In genomic region chr18:32048507-32049091, GRCh38 we compare ENCODE assay signal across 8 cellular contexts. TPM values are rescaled to one million over a fixed set of nuclear protein-coding genes. Genes with fewer than 3 reads are reported as not detected.
DNase-seq lines count a peak whose midpoint lies in the region; ATAC-seq, FAIRE-seq and TF ChIP-seq lines count a peak whose summit lies in the region.

No MANE protein-coding gene starts in this region.

- H3K27me3 ChIP-seq in small intestine (ENCODE audit: control insufficient read depth in 2 of 2, insufficient read depth in 2 of 2, low read length in 2 of 2): no peaks in the 10 kb centered on the region
- no peaks in the 10 kb centered on the region for H3K27me3 ChIP-seq in SK-N-SH (ENCODE audit: insufficient read depth)

- H3K4me1 ChIP-seq in small intestine (ENCODE audit: control insufficient read depth in 2 of 2, insufficient read depth in 1 of 2, low read depth in 1 of 2, low read length in 1 of 2) (peaks cover 5 to 15% of the 10 kb centered on the region in 2 donors), SK-N-SH (ENCODE audit: control insufficient read depth in 1 of 2, insufficient read depth in 2 of 2, low read depth in 1 of 2, low read length in 1 of 2) (no peaks in the 10 kb centered on the region)

- H3K36me3 ChIP-seq in small intestine (ENCODE audit: control insufficient read depth in 2 of 2, insufficient read depth in 2 of 2, low read length in 2 of 2) (peaks cover 2 to 3% of the 10 kb centered on the region in 2 donors), SK-N-SH (replicated peaks in 1 of 2; ENCODE audit: control insufficient read depth in 1 of 2, insufficient read depth in 2 of 2, low read length in 1 of 2) (no peaks in the 10 kb centered on the region)

- TF ChIP-seq CTCF in fibroblast of villous mesenchyme (IDR thresholded peaks at IDR 0.05; ENCODE audit: insufficient read depth, low read depth, low read length) (no peak), SK-N-SH (IDR thresholded peaks at IDR 0.05) (no peak)

- DNase-seq in NOMO-1 (lab: John Stamatoyannopoulos, UW; ENCODE audit: unreplicated experiment in 2 of 2) (peak; percentile 11 to 70), NOMO-1 treated with dmso at 0.1 percent for 144 hours (lab: John Stamatoyannopoulos, UW; ENCODE audit: unreplicated experiment) (no peak), SKM-1 (lab: John Stamatoyannopoulos, UW; ENCODE audit: unreplicated experiment) (peak; percentile 82), fibroblast of villous mesenchyme (ENCODE audit: low read depth) (peak; percentile 77), small intestine (peak; percentile 91), NCI-H1417 treated with DMSO at 0.1 percent for 48 hours (lab: John Stamatoyannopoulos, UW) (no peak), SK-N-SH (no peak)

- ATAC-seq in HG02678 (IDR thresholded peaks at IDR 0.05; ENCODE audit: unreplicated experiment): peak; percentile 62

- no peak for FAIRE-seq in small intestine (lab: Jason Lieb, UNC)

- no peak overlapping the region for H2AFZ ChIP-seq in SK-N-SH (ENCODE audit: low read depth)

- H3F3A ChIP-seq in SK-N-SH (replicated peaks; ENCODE audit: insufficient read depth): no peaks in the 10 kb centered on the region

- H3K9me3 ChIP-seq in small intestine (ENCODE audit: control insufficient read depth, low read depth) (no peaks in the 10 kb centered on the region), SK-N-SH (no peaks in the 10 kb centered on the region)

- 19 to 48% (median 45%) methylated on average over 4 of the region's 4 CpGs for WGBS in small intestine, 3 donors
- WGBS in SK-N-SH (ENCODE audit: low lambda C conversion rate): 85% methylated on average over 2 of the region's 4 CpGs

- no peak overlapping the region for H3K9ac ChIP-seq in SK-N-SH

- H3K4me2 ChIP-seq in SK-N-SH: no peak overlapping the region

- TF ChIP-seq EP300 in SK-N-SH (IDR thresholded peaks at IDR 0.05; ENCODE audit: borderline replicate concordance in 1 of 2, low read depth in 1 of 2, low read length in 1 of 2): no peak

- CTCF ChIA-PET in SK-N-SH (lab: Yijun Ruan, JAX): interaction anchor here (1.2 kb wide), 1 partner anchor 12 kb away, joined by 3 read pairs; no protein-coding TSS in a partner anchor

- POLR2A ChIA-PET in SK-N-SH (lab: Yijun Ruan, JAX): no interaction called here

- H3K27ac ChIP-seq in small intestine (ENCODE audit: low read depth in 1 of 2, low read length in 1 of 2): peak overlapping the region; percentile 15 to 69
- no peak overlapping the region for H3K27ac ChIP-seq in SK-N-SH (ENCODE audit: low read depth in 2 of 2, low read length in 1 of 2)

- no peak for TF ChIP-seq RAD21 in SK-N-SH (IDR thresholded peaks at IDR 0.05; ENCODE audit: low read length)

- H3K79me2 ChIP-seq in SK-N-SH (ENCODE audit: insufficient read depth): no peaks in the 10 kb centered on the region

- H4K20me1 ChIP-seq in SK-N-SH (ENCODE audit: insufficient read depth): no peaks in the 10 kb centered on the region

- H3K4me3 ChIP-seq in fibroblast of villous mesenchyme (ENCODE audit: low read depth, low read length) (no peak overlapping the region), small intestine (ENCODE audit: low read depth in 1 of 2, low read length in 2 of 2) (no peak overlapping the region), SK-N-SH (ENCODE audit: low read depth in 2 of 2, low read length in 1 of 2) (no peak overlapping the region)

- H3K9me2 ChIP-seq in SK-N-SH: no peaks in the 10 kb centered on the region

TF ChIP-seq in SK-N-SH, 30 proteins besides CTCF, POLR2A, EP300 and RAD21:
- TF ChIP-seq SIN3A (IDR thresholded peaks at IDR 0.05; ENCODE audit: borderline replicate concordance, low read depth, low read length) (no peak), CHD2 (IDR thresholded peaks at IDR 0.05; ENCODE audit: low read length, partially characterized antibody) (no peak), PBX3 (IDR thresholded peaks at IDR 0.05) (no peak), RCOR1 (IDR thresholded peaks at IDR 0.05; ENCODE audit: low read length) (no peak), GABPA (IDR thresholded peaks at IDR 0.05; ENCODE audit: low read depth) (no peak), IRF3 (IDR thresholded peaks at IDR 0.05; ENCODE audit: low read depth, low read length) (no peak), NFIC (IDR thresholded peaks at IDR 0.05; ENCODE audit: borderline replicate concordance) (no peak), GATA2 (CRISPR knock-in tag; IDR thresholded peaks at IDR 0.05) (no peak), USF1 (IDR thresholded peaks at IDR 0.05; ENCODE audit: borderline replicate concordance, low read depth) (no peak), USF2 (IDR thresholded peaks at IDR 0.05; ENCODE audit: borderline replicate concordance, low read depth, low read length) (no peak), POLR2AphosphoS5 (IDR thresholded peaks at IDR 0.05; ENCODE audit: low read depth, low read length) (no peak), RFX5 (IDR thresholded peaks at IDR 0.05; ENCODE audit: low read length) (no peak), TCF12 (IDR thresholded peaks at IDR 0.05) (no peak), ZBTB33 (IDR thresholded peaks at IDR 0.05; ENCODE audit: borderline replicate concordance, low read depth) (no peak)
TF ChIP-seq in SK-N-SH: peak in this region for 0.

RNA-seq across cellular contexts. Expression of gene RNF125, which starts 30.0 kb away (rescaled TPM):
- total RNA-seq in fibroblast of villous mesenchyme: under 0.01 TPM in 2 replicates
- polyA plus RNA-seq in small intestine: 10 to 100 TPM in 2 of 3 donors, 1 to 10 TPM in 1; 8.6 to 21.5 (median 11.6) TPM
- 0.05 and 0.06 TPM in 2 replicates for polyA plus RNA-seq in SK-N-SH (2012; rRNA removed)
- 0.01 and 0.04 TPM in 2 replicates for polyA plus RNA-seq in SK-N-SH (2012; cell fraction: cytosol; rRNA removed)
- polyA plus RNA-seq in SK-N-SH (2012; cell fraction: nucleus; rRNA removed): 0.01 TPM in 1 of 2 replicates, not detected in the other

RNA-seq across cellular contexts. Expression of gene RNF138, which starts 43.1 kb away (rescaled TPM):
- 26.7 and 35.4 TPM in 2 replicates for total RNA-seq in fibroblast of villous mesenchyme
- 10 to 100 TPM in 2 of 3 donors, 1 to 10 TPM in 1; 9.7 to 24.7 (median 15.2) TPM for polyA plus RNA-seq in small intestine
- polyA plus RNA-seq in SK-N-SH (2012; rRNA removed): 17.6 and 22.3 TPM in 2 replicates
- polyA plus RNA-seq in SK-N-SH (2012; cell fraction: cytosol; rRNA removed): 18.5 and 20.9 TPM in 2 replicates
- 13.2 and 14.4 TPM in 2 replicates for polyA plus RNA-seq in SK-N-SH (2012; cell fraction: nucleus; rRNA removed)

Comparison
In these comparisons a context has a peak if more than half of its experiments do, and no peak if none do; other contexts are left out.
1. DNase-seq: peak in NOMO-1 (2 of 2), SKM-1 (single experiment), fibroblast of villous mesenchyme (single experiment) and small intestine (single experiment); none in NOMO-1 treated with dmso at 0.1 percent for 144 hours (single experiment), NCI-H1417 treated with DMSO at 0.1 percent for 48 hours (single experiment) and SK-N-SH (single experiment).
2. H3K27ac ChIP-seq: peak in small intestine (2 of 2); none in SK-N-SH (0 of 2).
3. RNA of gene RNF125, which starts 30.0 kb away (polyA plus RNA-seq): 8.6 to 21.5 TPM in small intestine; 0.01 to 0.06 TPM in SK-N-SH; every median in the first group is over 4 times any median in the second.